23 cellular contexts compared by ENCODE assay signal in the genomic region with DNA sequence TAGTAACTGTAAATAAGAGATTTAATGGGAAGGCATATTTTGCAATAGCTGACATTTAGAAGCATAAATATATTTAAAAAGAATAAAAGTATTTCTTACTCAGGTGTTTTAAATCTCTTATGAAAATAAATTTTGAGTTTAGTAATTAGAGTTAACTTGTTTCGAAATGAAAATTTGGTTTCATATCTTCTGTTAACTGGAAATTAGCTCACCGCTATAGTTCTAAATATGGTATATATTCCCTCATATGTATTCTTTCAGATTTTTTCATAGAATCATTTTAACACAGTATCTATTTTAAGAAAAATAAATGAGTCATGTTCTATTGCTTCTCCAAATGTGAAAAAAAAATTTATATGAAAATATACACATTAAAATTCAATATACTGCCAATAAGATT.
"Had no signal": no experiment of that assay in that cellular context is flagged by ENCODE, and none has a peak within 500 bp of the region (broad histone marks: within the 10 kb centered on the region; RNA-seq: fewer than 3 reads in every experiment).

No MANE protein-coding gene starts in this region.

- H3K9me3 ChIP-seq: heart right ventricle, sigmoid colon, spleen, testis, tibial artery had no signal

- H3K9me3 Mint-ChIP-seq: nephron progenitor cell; stimulated activated memory B cell treated with anti-CD40 and anti-IgM and Interleukin-4, amounts not matched to agents 10 μg/mL and 1 μg/mL and 100 μg/mL, for 72 hours had no signal

- H3K27ac ChIP-seq: dorsolateral prefrontal cortex, parathyroid adenoma, sigmoid colon, spleen, testis, tibial artery had no signal

- H3K36me3 ChIP-seq: heart right ventricle, sigmoid colon, spleen, tibial artery had no signal

- H3K27me3 Mint-ChIP-seq: progenitor cell of endocrine pancreas; stimulated activated memory B cell treated with anti-CD40 and anti-IgM and Interleukin-4, amounts not matched to agents 10 μg/mL and 1 μg/mL and 100 μg/mL, for 72 hours had no signal

- DNase-seq: cortex of kidney; dorsolateral prefrontal cortex; effector CD4-positive, alpha-beta T cell; glutamatergic neuron; hippocampal formation; immature natural killer cell; naive thymus-derived CD8-positive, alpha-beta T cell; nephron progenitor cell; occipital lobe; sigmoid colon; spleen; stimulated activated CD4-positive, alpha-beta T cell treated with anti-CD3 and anti-CD28 coated beads, Interleukin-4, amount 100 ng/mL, for 4 hours; stimulated activated naive CD8-positive, alpha-beta T cell treated with anti-CD3 and anti-CD28 coated beads, Interleukin-15, Interleukin-2, amounts not matched to agents 100 U/mL and 50 U/mL, for 24 hours; substantia nigra had no signal

- H3K4me1 Mint-ChIP-seq: immature natural killer cell; naive thymus-derived CD8-positive, alpha-beta T cell; stimulated activated memory B cell treated with anti-CD40 and anti-IgM and Interleukin-4, amounts not matched to agents 10 μg/mL and 1 μg/mL and 100 μg/mL, for 72 hours had no signal

- H3K79me2 ChIP-seq: parathyroid adenoma had no signal

- H2AFZ ChIP-seq: parathyroid adenoma had no signal

- H3K4me3 Mint-ChIP-seq: immature natural killer cell; naive thymus-derived CD8-positive, alpha-beta T cell; nephron progenitor cell; stimulated activated memory B cell treated with anti-CD40 and anti-IgM and Interleukin-4, amounts not matched to agents 10 μg/mL and 1 μg/mL and 100 μg/mL, for 72 hours; type B pancreatic cell had no signal

- H3K9ac ChIP-seq: parathyroid adenoma had no signal

- H3K27me3 ChIP-seq: dorsolateral prefrontal cortex, heart right ventricle, sigmoid colon, spleen, testis, tibial artery had no signal

- H3K36me3 Mint-ChIP-seq: immature natural killer cell; naive thymus-derived CD8-positive, alpha-beta T cell; stimulated activated memory B cell treated with anti-CD40 and anti-IgM and Interleukin-4, amounts not matched to agents 10 μg/mL and 1 μg/mL and 100 μg/mL, for 72 hours; type B pancreatic cell had no signal

- H3K4me1 ChIP-seq: parathyroid adenoma, sigmoid colon, spleen, testis, tibial artery had no signal

- H3K27ac Mint-ChIP-seq: immature natural killer cell; naive thymus-derived CD8-positive, alpha-beta T cell; nephron progenitor cell; progenitor cell of endocrine pancreas; stimulated activated memory B cell treated with anti-CD40 and anti-IgM and Interleukin-4, amounts not matched to agents 10 μg/mL and 1 μg/mL and 100 μg/mL, for 72 hours; type B pancreatic cell had no signal

- ATAC-seq: left lobe of liver; naive thymus-derived CD8-positive, alpha-beta T cell; stimulated activated memory B cell treated with anti-CD40 and anti-IgM and Interleukin-4, amounts not matched to agents 10 μg/mL and 1 μg/mL and 100 μg/mL, for 72 hours; stimulated activated naive CD8-positive, alpha-beta T cell treated with anti-CD3 and anti-CD28 coated beads, Interleukin-15, Interleukin-2, amounts not matched to agents 100 U/mL and 50 U/mL, for 24 hours had no signal

- H3K4me3 ChIP-seq: dorsolateral prefrontal cortex, heart right ventricle, lung, sigmoid colon, spleen, testis, tibial artery had no signal
